ENCODE assay signal across 1 cellular context in the genomic region with DNA sequence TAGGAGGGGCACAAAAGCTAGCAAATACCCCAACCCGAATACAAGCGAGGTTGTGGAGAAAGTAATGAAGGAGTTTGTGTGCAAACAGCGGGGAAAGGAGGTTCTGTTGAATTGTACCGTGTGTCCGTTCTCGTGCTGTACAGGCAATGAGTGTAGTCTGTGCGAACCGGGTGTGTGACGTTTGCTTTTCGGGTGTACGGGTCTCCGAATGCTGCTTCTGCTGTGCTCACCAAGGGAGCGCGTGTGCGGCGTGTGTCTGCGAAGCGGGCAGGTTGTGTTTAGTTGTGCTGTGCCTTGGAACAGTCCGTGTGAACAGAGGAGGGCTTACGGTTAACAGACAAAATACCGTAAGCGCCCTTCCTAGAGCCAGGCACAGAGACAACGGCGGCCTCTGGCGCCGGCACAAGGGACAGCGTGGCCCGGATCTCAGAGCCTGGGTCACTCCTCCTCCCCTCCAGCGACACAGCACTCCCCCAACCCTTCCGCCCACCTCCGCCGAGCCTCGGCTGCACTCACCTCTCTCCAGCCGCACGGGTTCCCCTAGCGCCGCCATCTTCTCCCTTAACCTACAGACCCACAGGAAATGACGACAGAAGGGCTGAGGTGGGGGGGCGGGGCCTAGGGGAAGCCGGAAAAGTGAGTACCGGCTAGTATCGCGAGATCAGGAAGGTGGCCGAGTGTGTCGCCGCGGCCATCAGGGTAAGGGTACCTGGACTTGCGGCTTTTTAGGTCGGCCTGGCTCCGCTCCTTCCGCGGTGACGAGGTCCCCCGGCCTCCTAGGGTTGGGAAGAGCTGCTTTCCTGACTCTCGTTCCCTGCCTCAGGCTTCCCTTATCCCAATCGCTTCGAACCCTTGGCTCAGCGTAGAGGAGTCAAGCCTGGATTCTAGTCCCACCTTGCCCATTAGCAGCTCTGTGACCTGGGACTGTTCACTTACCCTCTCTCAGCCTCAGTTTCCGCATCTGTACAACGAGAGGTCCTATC.
TF ChIP-seq lines count a peak whose summit lies in the region.

A gene with protein sequence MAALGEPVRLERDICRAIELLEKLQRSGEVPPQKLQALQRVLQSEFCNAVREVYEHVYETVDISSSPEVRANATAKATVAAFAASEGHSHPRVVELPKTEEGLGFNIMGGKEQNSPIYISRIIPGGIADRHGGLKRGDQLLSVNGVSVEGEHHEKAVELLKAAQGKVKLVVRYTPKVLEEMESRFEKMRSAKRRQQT (minus strand): TSS at position 570 of the 983 bp plus-strand sequence. CDS start 17 bp downstream, at position 553.

TF ChIP-seq in HCT116, 20 proteins besides CTCF, POLR2A, EP300 and RAD21 (continued from another document):
- TF ChIP-seq, protein P1, sequence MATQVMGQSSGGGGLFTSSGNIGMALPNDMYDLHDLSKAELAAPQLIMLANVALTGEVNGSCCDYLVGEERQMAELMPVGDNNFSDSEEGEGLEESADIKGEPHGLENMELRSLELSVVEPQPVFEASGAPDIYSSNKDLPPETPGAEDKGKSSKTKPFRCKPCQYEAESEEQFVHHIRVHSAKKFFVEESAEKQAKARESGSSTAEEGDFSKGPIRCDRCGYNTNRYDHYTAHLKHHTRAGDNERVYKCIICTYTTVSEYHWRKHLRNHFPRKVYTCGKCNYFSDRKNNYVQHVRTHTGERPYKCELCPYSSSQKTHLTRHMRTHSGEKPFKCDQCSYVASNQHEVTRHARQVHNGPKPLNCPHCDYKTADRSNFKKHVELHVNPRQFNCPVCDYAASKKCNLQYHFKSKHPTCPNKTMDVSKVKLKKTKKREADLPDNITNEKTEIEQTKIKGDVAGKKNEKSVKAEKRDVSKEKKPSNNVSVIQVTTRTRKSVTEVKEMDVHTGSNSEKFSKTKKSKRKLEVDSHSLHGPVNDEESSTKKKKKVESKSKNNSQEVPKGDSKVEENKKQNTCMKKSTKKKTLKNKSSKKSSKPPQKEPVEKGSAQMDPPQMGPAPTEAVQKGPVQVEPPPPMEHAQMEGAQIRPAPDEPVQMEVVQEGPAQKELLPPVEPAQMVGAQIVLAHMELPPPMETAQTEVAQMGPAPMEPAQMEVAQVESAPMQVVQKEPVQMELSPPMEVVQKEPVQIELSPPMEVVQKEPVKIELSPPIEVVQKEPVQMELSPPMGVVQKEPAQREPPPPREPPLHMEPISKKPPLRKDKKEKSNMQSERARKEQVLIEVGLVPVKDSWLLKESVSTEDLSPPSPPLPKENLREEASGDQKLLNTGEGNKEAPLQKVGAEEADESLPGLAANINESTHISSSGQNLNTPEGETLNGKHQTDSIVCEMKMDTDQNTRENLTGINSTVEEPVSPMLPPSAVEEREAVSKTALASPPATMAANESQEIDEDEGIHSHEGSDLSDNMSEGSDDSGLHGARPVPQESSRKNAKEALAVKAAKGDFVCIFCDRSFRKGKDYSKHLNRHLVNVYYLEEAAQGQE (IDR thresholded peaks at IDR 0.05; ENCODE audit: low read depth), result no peak
- no peak for TF ChIP-seq EZH2phosphoT487 (IDR thresholded peaks at IDR 0.05; ENCODE audit: borderline replicate concordance)
- no peak for TF ChIP-seq EZH2 (IDR thresholded peaks at IDR 0.05)
- no peak for TF ChIP-seq CEBPB (IDR thresholded peaks at IDR 0.05; ENCODE audit: low read depth)
- TF ChIP-seq TCF7L2 (IDR thresholded peaks at IDR 0.05; ENCODE audit: borderline replicate concordance, extremely low read depth, insufficient read depth, insufficient read length), result no peak
- no peak for TF ChIP-seq ZNF274 (IDR thresholded peaks at IDR 0.05; ENCODE audit: low read depth, low read length)
